ENCODE assay signal across 8 cellular contexts in genomic region chr11:114340311-114341131, GRCh38.
DNase-seq lines count a peak whose midpoint lies in the region; ATAC-seq and TF ChIP-seq lines count a peak whose summit lies in the region.

No MANE protein-coding gene starts in this region.

- ATAC-seq in GM19351 (IDR thresholded peaks at IDR 0.05; ENCODE audit: unreplicated experiment) (peak; percentile 80), GM21390 (IDR thresholded peaks at IDR 0.05; ENCODE audit: unreplicated experiment) (no peak)
- ATAC-seq in central memory CD8-positive, alpha-beta T cell (replicated peaks; ENCODE audit: extremely low read depth, poor library complexity, severe bottlenecking): peak; percentile 52
- peak; percentile 70 for ATAC-seq in stimulated activated effector memory CD8-positive, alpha-beta T cell treated with anti-CD3 and anti-CD28 coated beads, Interleukin-12 subunit alpha, Interleukin-12 subunit beta, amount 100 ng/mL, for 72 hours

- DNase-seq in NCI-H1417 (lab: John Stamatoyannopoulos, UW) (peak; percentile 56 to 86 (median 75)), SW480 (ENCODE audit: low spot score) (peak; percentile 64), kidney tubule cell (ENCODE audit: low spot score) (peak; percentile 78)
- DNase-seq in central memory CD8-positive, alpha-beta T cell (ENCODE audit: low spot score in 2 of 2): no peak
- peak; percentile 5 to 59 for DNase-seq in stimulated activated effector memory CD8-positive, alpha-beta T cell treated with anti-CD3 and anti-CD28 coated beads, Interleukin-12 subunit alpha, Interleukin-12 subunit beta, amount 100 ng/mL, for 72 hours (ENCODE audit: low spot score in 2 of 2)

- peak overlapping the region; percentile 26 for H3K4me3 Mint-ChIP-seq in central memory CD8-positive, alpha-beta T cell
- peak overlapping the region; percentile 47 for H3K4me3 Mint-ChIP-seq in stimulated activated effector memory CD8-positive, alpha-beta T cell treated with anti-CD3 and anti-CD28 coated beads, Interleukin-12 subunit alpha, Interleukin-12 subunit beta, amount 100 ng/mL, for 72 hours

- peaks cover 20% of the 10 kb centered on the region for H3K27me3 Mint-ChIP-seq in central memory CD8-positive, alpha-beta T cell

- peak; percentile 93 for TF ChIP-seq CTCF in C4-2B (conservative IDR thresholded peaks at IDR 0.05)

- H3K9me3 Mint-ChIP-seq in central memory CD8-positive, alpha-beta T cell: no peaks in the 10 kb centered on the region
- H3K9me3 Mint-ChIP-seq in stimulated activated effector memory CD8-positive, alpha-beta T cell treated with anti-CD3 and anti-CD28 coated beads, Interleukin-12 subunit alpha, Interleukin-12 subunit beta, amount 100 ng/mL, for 72 hours: no peaks in the 10 kb centered on the region

- H3K4me1 Mint-ChIP-seq in central memory CD8-positive, alpha-beta T cell: peaks cover 9% of the 10 kb centered on the region
- peaks cover 9% of the 10 kb centered on the region for H3K4me1 Mint-ChIP-seq in stimulated activated effector memory CD8-positive, alpha-beta T cell treated with anti-CD3 and anti-CD28 coated beads, Interleukin-12 subunit alpha, Interleukin-12 subunit beta, amount 100 ng/mL, for 72 hours

- H3K27ac Mint-ChIP-seq in central memory CD8-positive, alpha-beta T cell (ENCODE audit: low read depth): no peak overlapping the region
- H3K27ac Mint-ChIP-seq in stimulated activated effector memory CD8-positive, alpha-beta T cell treated with anti-CD3 and anti-CD28 coated beads, Interleukin-12 subunit alpha, Interleukin-12 subunit beta, amount 100 ng/mL, for 72 hours: no peak overlapping the region

- H3K36me3 Mint-ChIP-seq in central memory CD8-positive, alpha-beta T cell (ENCODE audit: insufficient read depth): no peaks in the 10 kb centered on the region
- no peaks in the 10 kb centered on the region for H3K36me3 Mint-ChIP-seq in stimulated activated effector memory CD8-positive, alpha-beta T cell treated with anti-CD3 and anti-CD28 coated beads, Interleukin-12 subunit alpha, Interleukin-12 subunit beta, amount 100 ng/mL, for 72 hours

- no peak overlapping the region for H3K27ac ChIP-seq in C4-2B

Comparison
In these comparisons a context has a peak if more than half of its experiments do, and no peak if none do; other contexts are left out.
1. DNase-seq: peak in NCI-H1417 (3 of 3), SW480 (single experiment), kidney tubule cell (single experiment) and stimulated activated effector memory CD8-positive, alpha-beta T cell treated with anti-CD3 and anti-CD28 coated beads, Interleukin-12 subunit alpha, Interleukin-12 subunit beta, amount 100 ng/mL, for 72 hours (2 of 2); none in central memory CD8-positive, alpha-beta T cell (0 of 2).